ENCODE assay signal across 16 cellular contexts in the genomic region with DNA sequence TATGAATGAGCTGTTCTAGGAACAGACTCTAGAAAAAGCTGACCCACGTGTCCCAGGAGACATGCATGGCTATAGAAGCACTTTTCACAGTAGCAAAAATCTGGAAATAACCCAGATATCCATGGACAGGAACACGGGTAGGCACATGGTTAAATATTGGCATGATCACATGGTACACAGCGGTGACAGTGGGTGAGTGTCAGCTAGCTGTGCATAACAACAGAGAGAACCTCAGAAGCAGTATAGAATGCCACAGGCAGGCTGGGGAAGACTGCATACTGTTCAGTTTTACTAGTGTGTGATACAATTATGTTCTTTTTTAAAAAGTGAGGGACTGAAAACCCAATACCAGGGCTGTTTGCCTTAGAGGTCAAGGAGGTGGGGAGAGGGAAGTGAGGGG. TPM values are rescaled to one million over a fixed set of nuclear protein-coding genes. Genes with fewer than 3 reads are reported as not detected.
DNase-seq lines count a peak whose midpoint lies in the region; ATAC-seq, FAIRE-seq and TF ChIP-seq lines count a peak whose summit lies in the region.
"Had no signal": no experiment of that assay in that cellular context is flagged by ENCODE, and none has a peak within 500 bp of the region (broad histone marks: within the 10 kb centered on the region; RNA-seq: fewer than 3 reads in every experiment).

No MANE protein-coding gene starts in this region.

- TF ChIP-seq POLR2A in endothelial cell of umbilical vein (IDR thresholded peaks at IDR 0.05; ENCODE audit: low read depth, low read length), result no peak
- no peak for TF ChIP-seq POLR2A in tibial nerve (IDR thresholded peaks at IDR 0.05)

- dilution Hi-C loops in endothelial cell of umbilical vein (cut with MboI; ENCODE audit: extremely low pct_ligation_motif_present, low sequenced_read_pairs), result no loop called here

- no peak overlapping the region for H2AFZ ChIP-seq in endothelial cell of umbilical vein (ENCODE audit: low read depth, low read length)

- no TSS peak for BruUV-seq in endothelial cell of umbilical vein (replicated peaks; lab: Mats Ljungman, UMichigan)

- no peak for FAIRE-seq in endothelial cell of umbilical vein (lab: Jason Lieb, UNC)

- WGBS in tibial nerve, 2 donors, result 33 to 37% methylated on average over 3 of the region's 3 CpGs

- peaks cover 44% of the 10 kb centered on the region for H3K79me2 ChIP-seq in endothelial cell of umbilical vein (ENCODE audit: control insufficient read depth, insufficient read depth, low read length)

- H3K27me3 ChIP-seq in endothelial cell of umbilical vein (ENCODE audit: control insufficient read depth in 2 of 2, insufficient read depth in 2 of 2, low read length in 2 of 2) (no peaks in the 10 kb centered on the region), mucosa of rectum (ENCODE audit: control insufficient read depth in 2 of 2, insufficient read depth in 2 of 2, low read length in 2 of 2) (no peaks in the 10 kb centered on the region), tibial nerve (no peaks in the 10 kb centered on the region)

- peaks cover 26% of the 10 kb centered on the region for H3K27me3 Mint-ChIP-seq in T-helper 17 cell

- no peak for TF ChIP-seq EP300 in tibial nerve (IDR thresholded peaks at IDR 0.05)

- H3K4me2 ChIP-seq in endothelial cell of umbilical vein (ENCODE audit: insufficient read depth, low read length), result no peak overlapping the region

- H3K36me3 ChIP-seq in endothelial cell of umbilical vein (ENCODE audit: control insufficient read depth in 2 of 2, extremely low read depth in 1 of 2, insufficient read depth in 2 of 2, low read length in 2 of 2), result no peaks in the 10 kb centered on the region
- H3K36me3 ChIP-seq in mucosa of rectum (ENCODE audit: control insufficient read depth in 2 of 2, insufficient read depth in 2 of 2, low read length in 2 of 2), result no peaks in the 10 kb centered on the region
- no peaks in the 10 kb centered on the region for H3K36me3 ChIP-seq in tibial nerve

- peaks cover 10% of the 10 kb centered on the region for H3K36me3 Mint-ChIP-seq in T-helper 17 cell (ENCODE audit: low read depth)

- POLR2A ChIA-PET in endothelial cell of umbilical vein (lab: Charles Lee), result no interaction called here

- intact Hi-C loops in endothelial cell of umbilical vein (cut with micrococcal nuclease), result no loop called here

- CTCF ChIA-PET in endothelial cell of umbilical vein (lab: Charles Lee), result interaction anchor here (1.3 kb wide), 1 partner anchor 12 kb away, joined by 4 read pairs; no protein-coding TSS in a partner anchor

- no peaks in the 10 kb centered on the region for H4K20me1 ChIP-seq in endothelial cell of umbilical vein (replicated peaks; ENCODE audit: control insufficient read depth, extremely low read depth, insufficient read depth, low read length)

- TF ChIP-seq CTCF in endothelial cell of umbilical vein (IDR thresholded peaks at IDR 0.05; ENCODE audit: extremely low read depth in 1 of 2, insufficient read depth in 1 of 2, low read depth in 1 of 2, low read length in 2 of 2) (no peak), tibial nerve (IDR thresholded peaks at IDR 0.05) (no peak)

- peaks cover 27% of the 10 kb centered on the region for H3K4me1 ChIP-seq in endothelial cell of umbilical vein (ENCODE audit: control insufficient read depth, extremely low read depth, insufficient read depth, low read length)
- H3K4me1 ChIP-seq in mucosa of rectum (ENCODE audit: control insufficient read depth in 2 of 2, insufficient read depth in 2 of 2, low read length in 2 of 2), result peaks cover 31 to 41% of the 10 kb centered on the region in 2 donors
- peaks cover 0 to 97% (median 67%) of the 10 kb centered on the region in 4 donors for H3K4me1 ChIP-seq in tibial nerve

- ATAC-seq in T-helper 17 cell (no peak), GM21619 (IDR thresholded peaks at IDR 0.05; ENCODE audit: unreplicated experiment) (no peak)
- ATAC-seq: activated CD4-positive, alpha-beta T cell treated with anti-CD3 and anti-CD28 coated beads for 36 hours; stimulated activated naive CD8-positive, alpha-beta T cell treated with anti-CD3 and anti-CD28 coated beads, Interleukin-15, Interleukin-2, amounts not matched to agents 100 U/mL and 50 U/mL, for 24 hours had no signal

- H3K4me1 Mint-ChIP-seq in T-helper 17 cell, result peaks cover 15% of the 10 kb centered on the region

- H3K27ac Mint-ChIP-seq in T-helper 17 cell, result peak overlapping the region; percentile 8
- H3K27ac Mint-ChIP-seq: activated CD4-positive, alpha-beta T cell treated with anti-CD3 and anti-CD28 coated beads for 36 hours; activated naive CD4-positive, alpha-beta T cell treated with anti-CD3 and anti-CD28 coated beads for 36 hours had no signal

- H3K9ac ChIP-seq in endothelial cell of umbilical vein (replicated peaks; ENCODE audit: extremely low read depth, insufficient read depth, low read length) (no peak overlapping the region), mucosa of rectum (ENCODE audit: low read depth in 1 of 2, low read length in 2 of 2) (peak overlapping the region in 1 of 2 donors; percentile 36)

- no peak for DNase-seq in T-helper 17 cell
- peak; percentile 7 for DNase-seq in endothelial cell of umbilical vein (ENCODE audit: low read depth, low spot score)
- no peak for DNase-seq in tibial nerve (ENCODE audit: low spot score in 2 of 2)
- DNase-seq in RPMI8226, result no peak
- no peak for DNase-seq in NCI-H1105 (lab: John Stamatoyannopoulos, UW)
- DNase-seq: activated CD4-positive, alpha-beta T cell treated with anti-CD3 and anti-CD28 coated beads for 36 hours; activated CD8-positive, alpha-beta memory T cell treated with anti-CD3 and anti-CD28 coated beads, Interleukin-2, amount 50 U/mL, for 48 hours; activated naive CD4-positive, alpha-beta T cell treated with anti-CD3 and anti-CD28 coated beads for 36 hours; effector CD4-positive, alpha-beta T cell; NCI-H1436 treated with DMSO at 0.1 percent for 48 hours; NCI-H226; SIG-M5; stimulated activated naive CD8-positive, alpha-beta T cell treated with anti-CD3 and anti-CD28 coated beads, Interleukin-15, Interleukin-2, amounts not matched to agents 100 U/mL and 50 U/mL, for 24 hours; T-helper 9 cell had no signal

- no peak overlapping the region for H3K4me3 ChIP-seq in endothelial cell of umbilical vein (replicated peaks in 1 of 3; ENCODE audit: insufficient read depth in 1 of 3, low read depth in 1 of 3, low read length in 3 of 3)
- no peak overlapping the region for H3K4me3 ChIP-seq in mucosa of rectum (ENCODE audit: low read length in 2 of 2)
- no peak overlapping the region for H3K4me3 ChIP-seq in tibial nerve

- H3K4me3 Mint-ChIP-seq in T-helper 17 cell, result no peak overlapping the region
- H3K4me3 Mint-ChIP-seq: activated CD4-positive, alpha-beta T cell treated with anti-CD3 and anti-CD28 coated beads for 36 hours; activated naive CD4-positive, alpha-beta T cell treated with anti-CD3 and anti-CD28 coated beads for 36 hours had no signal

- H3K27ac ChIP-seq in endothelial cell of umbilical vein (ENCODE audit: insufficient read depth, low read depth, low read length) (no peak overlapping the region), mucosa of rectum (ENCODE audit: low read depth in 2 of 2, low read length in 2 of 2) (peak overlapping the region; percentile 48 to 53), tibial nerve (peak overlapping the region; percentile 25 to 62 (median 31))

- H3K9me3 ChIP-seq in T-helper 17 cell (ENCODE audit: control insufficient read depth, low read length, poor library complexity, severe bottlenecking), result no peaks in the 10 kb centered on the region
- no peaks in the 10 kb centered on the region for H3K9me3 ChIP-seq in endothelial cell of umbilical vein (replicated peaks; ENCODE audit: control insufficient read depth, insufficient read depth, low read length)
- no peaks in the 10 kb centered on the region for H3K9me3 ChIP-seq in mucosa of rectum (ENCODE audit: control insufficient read depth in 2 of 2, low read length in 2 of 2)
- no peaks in the 10 kb centered on the region for H3K9me3 ChIP-seq in tibial nerve

- no peaks in the 10 kb centered on the region for H3K9me1 ChIP-seq in endothelial cell of umbilical vein (replicated peaks; ENCODE audit: control insufficient read depth, extremely low read depth, insufficient read depth, low read length)

TF ChIP-seq in endothelial cell of umbilical vein, 7 proteins besides CTCF, POLR2A, EP300 and RAD21:
- no peak for TF ChIP-seq EZH2 (IDR thresholded peaks at IDR 0.05; ENCODE audit: borderline replicate concordance, low read depth, low read length, severe bottlenecking)
- no peak for TF ChIP-seq POLR2AphosphoS5 (IDR thresholded peaks at IDR 0.05; ENCODE audit: insufficient read depth, low read depth, low read length)
- TF ChIP-seq GATA2 (IDR thresholded peaks at IDR 0.05; ENCODE audit: insufficient read depth, insufficient read length, low read depth, low read length), result no peak
- no peak for TF ChIP-seq FOS (IDR thresholded peaks at IDR 0.05; ENCODE audit: borderline replicate concordance, insufficient read depth, low read length)
- TF ChIP-seq, protein P1, sequence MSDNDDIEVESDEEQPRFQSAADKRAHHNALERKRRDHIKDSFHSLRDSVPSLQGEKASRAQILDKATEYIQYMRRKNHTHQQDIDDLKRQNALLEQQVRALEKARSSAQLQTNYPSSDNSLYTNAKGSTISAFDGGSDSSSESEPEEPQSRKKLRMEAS (IDR thresholded peaks at IDR 0.05; ENCODE audit: insufficient read depth, insufficient read length), result no peak
- no peak for TF ChIP-seq MYC (IDR thresholded peaks at IDR 0.05; ENCODE audit: low read depth, low read length)
- TF ChIP-seq JUN (IDR thresholded peaks at IDR 0.05; ENCODE audit: borderline replicate concordance, insufficient read depth, insufficient read length, low read depth), result no peak
TF ChIP-seq in endothelial cell of umbilical vein: peak in this region for 0.

RNA-seq across cellular contexts. Expression of gene EPN2, which starts 31.4 kb away (rescaled TPM):
- 1 to 10 TPM; 6.0 to 7.2 TPM for total RNA-seq in T-helper 17 cell
- total RNA-seq in endothelial cell of umbilical vein, result 55.3 and 70.5 TPM in 2 replicates
- polyA plus RNA-seq in endothelial cell of umbilical vein, result 39.6 and 40.3 TPM in 2 replicates
- polyA plus RNA-seq in endothelial cell of umbilical vein (2011; cell fraction: cytosol; rRNA removed), result 32.3 and 33.2 TPM in 2 replicates
- polyA plus RNA-seq in endothelial cell of umbilical vein (2011; cell fraction: nucleus; rRNA removed), result 70.5 and 72.9 TPM in 2 replicates
- 54.8 and 59.3 TPM in 2 replicates for polyA plus RNA-seq in endothelial cell of umbilical vein (2012)
- polyA minus RNA-seq in endothelial cell of umbilical vein, result 60.8 and 104 TPM in 2 replicates
- 16.4 TPM for polyA minus RNA-seq in endothelial cell of umbilical vein (2011; cell fraction: cytosol; rRNA and poly(A)+ RNA removed)
- polyA minus RNA-seq in endothelial cell of umbilical vein (2011; cell fraction: nucleus; rRNA and poly(A)+ RNA removed), result 52.7 and 59.7 TPM in 2 replicates
- 100 to 1,000 TPM in 3 of 4 donors, 10 to 100 TPM in 1; 92.7 to 141 (median 119) TPM for total RNA-seq in tibial nerve
